ENCODE assay signal across 10 cellular contexts in the genomic region with DNA sequence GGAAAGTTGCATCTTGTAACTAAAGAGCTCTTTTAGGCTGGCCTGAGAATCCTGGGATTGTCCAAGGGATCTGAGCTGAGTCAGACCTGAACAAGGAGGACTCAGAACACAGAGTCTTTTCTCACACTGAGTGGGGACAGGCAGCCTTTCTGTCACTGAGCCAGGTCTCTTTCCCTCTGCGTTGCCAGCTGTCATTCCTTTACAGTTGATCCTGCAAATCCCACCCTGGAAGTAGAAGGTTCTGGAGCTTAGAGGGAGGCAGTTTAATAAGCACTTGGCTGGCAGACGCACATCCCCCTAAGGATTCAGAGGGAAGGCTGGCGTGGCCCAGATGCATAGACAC.
DNase-seq lines count a peak whose midpoint lies in the region; ATAC-seq and TF ChIP-seq lines count a peak whose summit lies in the region.
"Had no signal": no experiment of that assay in that cellular context is flagged by ENCODE, and none has a peak within 500 bp of the region (broad histone marks: within the 10 kb centered on the region; RNA-seq: fewer than 3 reads in every experiment).

No MANE protein-coding gene starts in this region.

- no peaks in the 10 kb centered on the region for H3K27me3 ChIP-seq in stomach

- peak; percentile 25 for DNase-seq in HT1080 (ENCODE audit: low read depth)
- peak; percentile 26 to 34 for DNase-seq in cardiac fibroblast (ENCODE audit: low read depth in 2 of 2)
- peak; percentile 18 for DNase-seq in iris pigment epithelial cell (ENCODE audit: low read depth)
- DNase-seq in stomach, result no peak
- DNase-seq in NCI-H748 (lab: John Stamatoyannopoulos, UW; ENCODE audit: unreplicated experiment), result no peak
- DNase-seq: activated B cell treated with CpG ODN at 0.5 μM for 24 hours had no signal

- intact Hi-C loops in stomach (cut with DNase I; ENCODE audit: low total_unique reads), result loop anchor here (10.0 kb wide), 1 partner anchor 60 kb away; no protein-coding TSS in a partner anchor

- H3K36me3 ChIP-seq in stomach, result peaks cover 25 to 68% (median 58%) of the 10 kb centered on the region in 4 donors

- H3K9me3 ChIP-seq in stomach, result no peaks in the 10 kb centered on the region

- TF ChIP-seq CTCF in cardiac fibroblast (IDR thresholded peaks at IDR 0.05; ENCODE audit: low read depth, low read length) (no peak), stomach (IDR thresholded peaks at IDR 0.05) (no peak)

- TF ChIP-seq EP300 in stomach (IDR thresholded peaks at IDR 0.05), result no peak

- H3K27ac ChIP-seq in stomach, result peak overlapping the region in 4 of 5 donors; percentile 26 to 78 (median 61)

- H3K4me3 ChIP-seq in cardiac fibroblast (replicated peaks in 1 of 2; ENCODE audit: low read depth in 2 of 2, low read length in 2 of 2), result no peak overlapping the region
- no peak overlapping the region for H3K4me3 ChIP-seq in stomach
- H3K4me3 ChIP-seq: skin epidermis had no signal

- no peak for TF ChIP-seq POLR2A in stomach (IDR thresholded peaks at IDR 0.05)

- 54 to 78% (median 76%) methylated on average over 3 of the region's 3 CpGs for WGBS in stomach, 5 donors

- ATAC-seq in HG03439 (IDR thresholded peaks at IDR 0.05; ENCODE audit: unreplicated experiment) (no peak), HG02884 (IDR thresholded peaks at IDR 0.05; ENCODE audit: unreplicated experiment) (no peak), GM18861 (IDR thresholded peaks at IDR 0.05; ENCODE audit: unreplicated experiment) (no peak)

- H3K4me1 ChIP-seq in stomach, result peaks cover 5 to 39% (median 20%) of the 10 kb centered on the region in 4 donors

Comparison
In these comparisons a context has a peak if more than half of its experiments do, and no peak if none do; other contexts are left out.
1. DNase-seq: peak in HT1080 (single experiment), cardiac fibroblast (2 of 2) and iris pigment epithelial cell (single experiment); none in stomach (single experiment) and NCI-H748 (single experiment).